ENCODE assay signal across 8 cellular contexts in the genomic region with DNA sequence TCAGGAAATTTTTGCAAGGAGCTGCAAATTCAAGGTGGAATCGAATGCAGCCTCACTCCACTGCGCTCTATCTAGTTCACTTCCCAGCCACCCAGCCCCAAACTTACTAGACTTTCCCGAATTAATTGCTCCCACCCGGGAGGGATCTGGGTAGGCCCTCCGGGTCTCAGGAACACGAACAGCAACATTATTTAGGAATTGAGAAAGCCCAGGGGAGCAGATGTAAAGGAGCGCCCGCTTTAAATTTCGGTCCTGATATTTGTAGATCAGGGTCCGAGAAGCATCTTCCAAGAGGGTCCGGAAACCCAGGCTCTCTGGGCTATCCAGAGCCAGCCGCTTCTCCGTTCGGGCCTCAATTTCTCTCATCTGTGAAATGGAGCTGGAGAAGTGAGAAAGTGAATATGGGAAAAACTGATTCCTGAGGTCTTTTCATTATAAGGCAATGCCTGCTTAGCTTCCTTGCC. TPM values are rescaled to one million over a fixed set of nuclear protein-coding genes. Genes with fewer than 3 reads are reported as not detected.
DNase-seq lines count a peak whose midpoint lies in the region; ATAC-seq and TF ChIP-seq lines count a peak whose summit lies in the region.

No MANE protein-coding gene starts in this region.

- peak overlapping the region; percentile 88 for H3K4me3 Mint-ChIP-seq in activated T-cell treated with anti-CD3 and anti-CD28 coated beads, Interleukin-2, amount 50 U/mL, for 4 hours

- H3K27ac ChIP-seq in adrenal gland (peak overlapping the region in 4 of 5 donors; percentile 71 to 90 (median 78)), right lobe of liver (peak overlapping the region; percentile 78 to 81 (median 79)), tibial nerve (peak overlapping the region; percentile 80 to 94 (median 89))

- no peaks in the 10 kb centered on the region for H3K27me3 ChIP-seq in adrenal gland
- H3K27me3 ChIP-seq in right lobe of liver = no peaks in the 10 kb centered on the region
- H3K27me3 ChIP-seq in tibial nerve = no peaks in the 10 kb centered on the region

- H3K27me3 Mint-ChIP-seq in activated T-cell treated with anti-CD3 and anti-CD28 coated beads, Interleukin-2, amount 50 U/mL, for 4 hours (ENCODE audit: low read depth) = peaks cover 53% of the 10 kb centered on the region

- no peak for TF ChIP-seq EP300 in tibial nerve (IDR thresholded peaks at IDR 0.05)

- peaks cover 0 to 22% of the 10 kb centered on the region in 2 donors for H3K4me1 ChIP-seq in adrenal gland (replicated peaks in 1 of 2)
- peaks cover 0 to 49% (median 15%) of the 10 kb centered on the region in 4 donors for H3K4me1 ChIP-seq in right lobe of liver
- H3K4me1 ChIP-seq in tibial nerve = peaks cover 0 to 46% (median 32%) of the 10 kb centered on the region in 4 donors

- intact Hi-C loops in adrenal gland (cut with DNase I) (no loop called here), right lobe of liver (cut with DNase I) (no loop called here)

- H3K4me1 Mint-ChIP-seq in activated T-cell treated with anti-CD3 and anti-CD28 coated beads, Interleukin-2, amount 50 U/mL, for 4 hours (ENCODE audit: low read depth) = peaks cover 24% of the 10 kb centered on the region

- H3K9me3 Mint-ChIP-seq in activated T-cell treated with anti-CD3 and anti-CD28 coated beads, Interleukin-2, amount 50 U/mL, for 4 hours = no peaks in the 10 kb centered on the region

- H3K9me3 ChIP-seq in adrenal gland (replicated peaks in 1 of 3) (no peaks in the 10 kb centered on the region), right lobe of liver (no peaks in the 10 kb centered on the region), tibial nerve (no peaks in the 10 kb centered on the region)

- H3K36me3 Mint-ChIP-seq in activated T-cell treated with anti-CD3 and anti-CD28 coated beads, Interleukin-2, amount 50 U/mL, for 4 hours (ENCODE audit: insufficient read depth) = no peaks in the 10 kb centered on the region

- H3K36me3 ChIP-seq in adrenal gland (replicated peaks in 1 of 2) (no peaks in the 10 kb centered on the region), right lobe of liver (no peaks in the 10 kb centered on the region), tibial nerve (no peaks in the 10 kb centered on the region)

- no peak for ATAC-seq in activated T-cell treated with anti-CD3 and anti-CD28 coated beads, Interleukin-2, amount 50 U/mL, for 4 hours
- peak in 1 of 4 donors; percentile 0 for ATAC-seq in right lobe of liver

- TF ChIP-seq POLR2A in adrenal gland (IDR thresholded peaks at IDR 0.05) (no peak), right lobe of liver (IDR thresholded peaks at IDR 0.05) (no peak), tibial nerve (IDR thresholded peaks at IDR 0.05) (no peak)

- H3K4me3 ChIP-seq in adrenal gland (peak overlapping the region in 2 of 4 donors; percentile 31 to 64), right lobe of liver (peak overlapping the region; percentile 76 to 96 (median 82)), tibial nerve (peak overlapping the region; percentile 57 to 65 (median 62))

- 0 to 3% (median 1%) methylated on average over 11 to 14 of the region's 14 CpGs for WGBS in adrenal gland, 4 donors
- 0% methylated on average over 9 of the region's 14 CpGs for WGBS in right lobe of liver (ENCODE audit: insufficient coverage, low coverage, low lambda C conversion rate, missing lambda C conversion rate)
- WGBS in tibial nerve, 2 donors = 1% methylated on average over 14 of the region's 14 CpGs

- no peak for DNase-seq in activated T-cell treated with anti-CD3 and anti-CD28 coated beads, Interleukin-2, amount 50 U/mL, for 4 hours
- no peak for DNase-seq in activated T-cell treated with anti-CD3 and anti-CD28 coated beads, Interleukin-2, amount 50 U/mL, for 48 hours
- DNase-seq in adrenal gland (no peak), right lobe of liver (no peak), tibial nerve (ENCODE audit: low spot score in 2 of 2) (no peak), inferior parietal cortex (ENCODE audit: extremely low spot score) (no peak), hepatic stellate cell (ENCODE audit: low spot score) (no peak), HUDEP-2 (lab: John Stamatoyannopoulos, UW; ENCODE audit: unreplicated experiment in 76 of 76) (no peak)

- TF ChIP-seq CTCF in adrenal gland (IDR thresholded peaks at IDR 0.05) (no peak), right lobe of liver (IDR thresholded peaks at IDR 0.05) (no peak), tibial nerve (IDR thresholded peaks at IDR 0.05) (no peak)

RNA-seq across cellular contexts. Expression of gene ID1, which starts 0.5 kb away (rescaled TPM):
- 1 to 10 TPM; 1.4 to 1.6 (median 1.5) TPM for total RNA-seq in activated T-cell treated with anti-CD3 and anti-CD28 coated beads, Interleukin-2, amount 50 U/mL, for 4 hours
- 100 to 1,000 TPM in 7 of 8 donors, 10 to 100 TPM in 1; 60.7 to 468 (median 113) TPM for total RNA-seq in adrenal gland
- 100 to 1,000 TPM in 2 of 3 donors, 10 to 100 TPM in 1; 19.8 to 357 (median 192) TPM for polyA plus RNA-seq in adrenal gland
- 100 to 1,000 TPM in 2 of 6 experiments, 10 to 100 TPM in 4; 12.9 to 300 (median 35.0) TPM for total RNA-seq in right lobe of liver
- 100 to 1,000 TPM; 524 to 962 (median 571) TPM for total RNA-seq in tibial nerve

RNA-seq across cellular contexts. Expression of gene COX4I2, which starts 33.1 kb away (rescaled TPM):
- total RNA-seq in activated T-cell treated with anti-CD3 and anti-CD28 coated beads, Interleukin-2, amount 50 U/mL, for 4 hours = not detected
- total RNA-seq in adrenal gland (not detected), right lobe of liver (not detected), tibial nerve (1 to 10 TPM in 3 of 4 donors, not detected in 1; 1.6 to 8.2 (median 4.2) TPM)
- 10 to 100 TPM in 1 of 3 donors, 1 to 10 TPM in 1, under 1 TPM in 1; 0.26 to 12.9 (median 2.8) TPM for polyA plus RNA-seq in adrenal gland

Comparison
In these comparisons a context has a peak if more than half of its experiments do, and no peak if none do; other contexts are left out.
1. RNA of gene ID1, which starts 0.5 kb away (total RNA-seq): 524 to 962 TPM in tibial nerve, 60.7 to 468 TPM in adrenal gland and 12.9 to 300 TPM in right lobe of liver; 1.4 to 1.6 TPM in activated T-cell treated with anti-CD3 and anti-CD28 coated beads, Interleukin-2, amount 50 U/mL, for 4 hours; every median in the first group is over 4 times any median in the second.
2. Peak in every context shown above with its lines, with median percentiles within 50 percentile points of each other: H3K27ac ChIP-seq.